ENCODE assay signal across 33 cellular contexts in genomic region chr12:87760943-87761342, GRCh38.
"Had no signal": no experiment of that assay in that cellular context is flagged by ENCODE, and none has a peak within 500 bp of the region (broad histone marks: within the 10 kb centered on the region; RNA-seq: fewer than 3 reads in every experiment).

No MANE protein-coding gene starts in this region.

- H3K4me1 Mint-ChIP-seq: activated naive CD4-positive, alpha-beta T cell treated with anti-CD3 and anti-CD28 coated beads, Interleukin-2, amount 10 ng/mL, durations not matched to agents 7 days and 5 days; activated naive CD8-positive, alpha-beta T cell treated with anti-CD3 and anti-CD28 coated beads, Interleukin-2, amount 10 ng/mL, durations not matched to agents 7 days and 5 days; central memory CD8-positive, alpha-beta T cell; endodermal cell; natural killer cell; neural progenitor cell; stimulated activated naive B cell treated with anti-CD40 and anti-IgM and Interleukin-4, amounts not matched to agents 10 μg/mL and 1 μg/mL and 100 μg/mL, for 72 hours had no signal

- H3K27ac Mint-ChIP-seq: activated naive CD4-positive, alpha-beta T cell treated with anti-CD3 and anti-CD28 coated beads, Interleukin-2, amount 10 ng/mL, durations not matched to agents 7 days and 5 days; activated naive CD8-positive, alpha-beta T cell treated with anti-CD3 and anti-CD28 coated beads, Interleukin-2, amount 10 ng/mL, durations not matched to agents 7 days and 5 days; activated T-cell treated with anti-CD3 and anti-CD28 coated beads, Interleukin-2, amount 50 U/mL, for 24 hours; dendritic cell treated with granulocyte-macrophage colony-stimulating factor and Interleukin-4, amounts not matched to agents 40 ng/mL and 50 ng/mL, for 4 days; endodermal cell; natural killer cell; neural progenitor cell; stimulated activated naive B cell treated with anti-CD40 and anti-IgM and Interleukin-4, amounts not matched to agents 10 μg/mL and 1 μg/mL and 100 μg/mL, for 72 hours; T-helper 2 cell treated with Interferon-gamma antibody and Interleukin-4, amounts not matched to agents 5 μg/mL and 100 μg/mL, for 36 hours had no signal

- H3K27me3 ChIP-seq: gastrocnemius medialis, hepatocyte, neural progenitor cell, stomach, thyroid gland, upper lobe of left lung, vagina had no signal

- H3K4me2 ChIP-seq: hepatocyte, neural progenitor cell, smooth muscle cell had no signal

- H3K4me3 ChIP-seq: gastrocnemius medialis, hepatocyte, left ventricle myocardium inferior, neural progenitor cell, psoas muscle, smooth muscle cell, stomach, thyroid gland, upper lobe of left lung, vagina had no signal

- H3K27me3 Mint-ChIP-seq: activated naive CD4-positive, alpha-beta T cell treated with anti-CD3 and anti-CD28 coated beads, Interleukin-2, amount 10 ng/mL, durations not matched to agents 7 days and 5 days; activated naive CD8-positive, alpha-beta T cell treated with anti-CD3 and anti-CD28 coated beads, Interleukin-2, amount 10 ng/mL, durations not matched to agents 7 days and 5 days; activated T-cell treated with anti-CD3 and anti-CD28 coated beads, Interleukin-2, amount 50 U/mL, for 24 hours; central memory CD8-positive, alpha-beta T cell; dendritic cell treated with granulocyte-macrophage colony-stimulating factor and Interleukin-4, amounts not matched to agents 40 ng/mL and 50 ng/mL, for 4 days; stimulated activated naive B cell treated with anti-CD40 and anti-IgM and Interleukin-4, amounts not matched to agents 10 μg/mL and 1 μg/mL and 100 μg/mL, for 72 hours had no signal

- H3K27ac ChIP-seq: gastrocnemius medialis, hepatocyte, left ventricle myocardium inferior, neural progenitor cell, parathyroid adenoma, psoas muscle, stomach, thyroid gland, upper lobe of left lung, vagina had no signal

- DNase-seq: activated CD4-positive, alpha-beta T cell treated with anti-CD3 and anti-CD28 coated beads for 48 hours; activated CD4-positive, alpha-beta T cell treated with anti-CD3 and anti-CD28 coated beads, Interleukin-2, amount 50 U/mL, for 48 hours; activated CD4-positive, CD25-positive, alpha-beta regulatory T cell; activated CD8-positive, alpha-beta memory T cell treated with anti-CD3 and anti-CD28 coated beads, Interleukin-2, amount 50 U/mL, for 48 hours; activated gamma-delta T cell; activated naive CD4-positive, alpha-beta T cell treated with anti-CD3 and anti-CD28 coated beads, Interleukin-2, amount 10 ng/mL, durations not matched to agents 7 days and 5 days; activated naive CD8-positive, alpha-beta T cell treated with anti-CD3 and anti-CD28 coated beads, Interleukin-2, amount 10 ng/mL, durations not matched to agents 7 days and 5 days; activated T-cell treated with anti-CD3 and anti-CD28 coated beads, Interleukin-2, amount 50 U/mL, for 24 hours; amniotic stem cell; endodermal cell; gastrocnemius medialis; glutamatergic neuron; islet precursor cell; left ventricle myocardium inferior; midbrain; natural killer cell; occipital lobe; psoas muscle; stimulated activated CD4-positive, alpha-beta T cell treated with anti-CD3 and anti-CD28 coated beads, Interleukin-1b, Interleukin-23, amount 100 ng/mL, for 48 hours; stimulated activated naive B cell treated with anti-CD40 and anti-IgM and Interleukin-4, amounts not matched to agents 10 μg/mL and 1 μg/mL and 100 μg/mL, for 72 hours; stomach; T-helper 1 cell; thyroid gland; upper lobe of left lung had no signal

- H3K79me2 ChIP-seq: hepatocyte, parathyroid adenoma had no signal

- H3K36me3 Mint-ChIP-seq: activated naive CD4-positive, alpha-beta T cell treated with anti-CD3 and anti-CD28 coated beads, Interleukin-2, amount 10 ng/mL, durations not matched to agents 7 days and 5 days; activated naive CD8-positive, alpha-beta T cell treated with anti-CD3 and anti-CD28 coated beads, Interleukin-2, amount 10 ng/mL, durations not matched to agents 7 days and 5 days; natural killer cell; neural progenitor cell; stimulated activated naive B cell treated with anti-CD40 and anti-IgM and Interleukin-4, amounts not matched to agents 10 μg/mL and 1 μg/mL and 100 μg/mL, for 72 hours had no signal

- H2AFZ ChIP-seq: hepatocyte, neural progenitor cell, parathyroid adenoma had no signal

- H3K4me1 ChIP-seq: gastrocnemius medialis, left ventricle myocardium inferior, neural progenitor cell, parathyroid adenoma, psoas muscle, stomach, thyroid gland, upper lobe of left lung, vagina had no signal

- H3K36me3 ChIP-seq: gastrocnemius medialis, left ventricle myocardium inferior, neural progenitor cell, stomach, thyroid gland, upper lobe of left lung, vagina had no signal

- H3K9me3 Mint-ChIP-seq: dendritic cell treated with granulocyte-macrophage colony-stimulating factor and Interleukin-4, amounts not matched to agents 40 ng/mL and 50 ng/mL, for 4 days; endodermal cell; neural progenitor cell had no signal

- ATAC-seq: esophagus mucosa; gastrocnemius medialis; natural killer cell; psoas muscle; stimulated activated naive B cell treated with anti-CD40 and anti-IgM and Interleukin-4, amounts not matched to agents 10 μg/mL and 1 μg/mL and 100 μg/mL, for 72 hours had no signal

- H3K4me3 Mint-ChIP-seq: activated naive CD4-positive, alpha-beta T cell treated with anti-CD3 and anti-CD28 coated beads, Interleukin-2, amount 10 ng/mL, durations not matched to agents 7 days and 5 days; activated naive CD8-positive, alpha-beta T cell treated with anti-CD3 and anti-CD28 coated beads, Interleukin-2, amount 10 ng/mL, durations not matched to agents 7 days and 5 days; activated T-cell treated with anti-CD3 and anti-CD28 coated beads, Interleukin-2, amount 50 U/mL, for 24 hours; central memory CD8-positive, alpha-beta T cell; dendritic cell treated with granulocyte-macrophage colony-stimulating factor and Interleukin-4, amounts not matched to agents 40 ng/mL and 50 ng/mL, for 4 days; endodermal cell; natural killer cell; neural progenitor cell; stimulated activated naive B cell treated with anti-CD40 and anti-IgM and Interleukin-4, amounts not matched to agents 10 μg/mL and 1 μg/mL and 100 μg/mL, for 72 hours; T-helper 2 cell treated with Interferon-gamma antibody and Interleukin-4, amounts not matched to agents 5 μg/mL and 100 μg/mL, for 36 hours had no signal
